In genomic region chr11:87181143-87181542, GRCh38 we compare ENCODE assay signal across 2 cellular contexts.
TF ChIP-seq lines count a peak whose summit lies in the region.

No MANE protein-coding gene starts in this region.

TF ChIP-seq in HepG2, 621 proteins besides CTCF, POLR2A, EP300 and RAD21:
- TF ChIP-seq, protein P1, sequence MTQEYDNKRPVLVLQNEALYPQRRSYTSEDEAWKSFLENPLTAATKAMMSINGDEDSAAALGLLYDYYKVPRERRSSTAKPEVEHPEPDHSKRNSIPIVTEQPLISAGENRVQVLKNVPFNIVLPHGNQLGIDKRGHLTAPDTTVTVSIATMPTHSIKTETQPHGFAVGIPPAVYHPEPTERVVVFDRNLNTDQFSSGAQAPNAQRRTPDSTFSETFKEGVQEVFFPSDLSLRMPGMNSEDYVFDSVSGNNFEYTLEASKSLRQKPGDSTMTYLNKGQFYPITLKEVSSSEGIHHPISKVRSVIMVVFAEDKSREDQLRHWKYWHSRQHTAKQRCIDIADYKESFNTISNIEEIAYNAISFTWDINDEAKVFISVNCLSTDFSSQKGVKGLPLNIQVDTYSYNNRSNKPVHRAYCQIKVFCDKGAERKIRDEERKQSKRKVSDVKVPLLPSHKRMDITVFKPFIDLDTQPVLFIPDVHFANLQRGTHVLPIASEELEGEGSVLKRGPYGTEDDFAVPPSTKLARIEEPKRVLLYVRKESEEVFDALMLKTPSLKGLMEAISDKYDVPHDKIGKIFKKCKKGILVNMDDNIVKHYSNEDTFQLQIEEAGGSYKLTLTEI (CRISPR knock-in tag; conservative IDR thresholded peaks at IDR 0.05), result no peak
- TF ChIP-seq ZNF572 (CRISPR knock-in tag; IDR thresholded peaks at IDR 0.05), result no peak
- no peak for TF ChIP-seq TFDP1 (CRISPR knock-in tag; IDR thresholded peaks at IDR 0.05; ENCODE audit: borderline replicate concordance)
- TF ChIP-seq ZNF607 (CRISPR knock-in tag; IDR thresholded peaks at IDR 0.05; ENCODE audit: borderline replicate concordance), result no peak
- no peak for TF ChIP-seq NR2F6 (IDR thresholded peaks at IDR 0.05)
- no peak for TF ChIP-seq NR2F6 (CRISPR knock-in tag; IDR thresholded peaks at IDR 0.05)
- TF ChIP-seq MTA1 (CRISPR knock-in tag; IDR thresholded peaks at IDR 0.05; ENCODE audit: borderline replicate concordance), result no peak
- TF ChIP-seq ZKSCAN8 (CRISPR knock-in tag; IDR thresholded peaks at IDR 0.05; ENCODE audit: borderline replicate concordance), result no peak
- no peak for TF ChIP-seq SIN3A (IDR thresholded peaks at IDR 0.05; ENCODE audit: borderline replicate concordance, low read depth, low read length)
- no peak for TF ChIP-seq ZNF713 (CRISPR knock-in tag; IDR thresholded peaks at IDR 0.05)
- TF ChIP-seq YEATS2 (CRISPR knock-in tag; IDR thresholded peaks at IDR 0.05; ENCODE audit: borderline replicate concordance), result no peak
- no peak for TF ChIP-seq ZNF562 (CRISPR knock-in tag; IDR thresholded peaks at IDR 0.05; ENCODE audit: borderline replicate concordance)
- TF ChIP-seq SAFB2 (CRISPR knock-in tag; IDR thresholded peaks at IDR 0.05; ENCODE audit: borderline replicate concordance, low read depth), result no peak

TF ChIP-seq in K562, 482 proteins besides CTCF, POLR2A, EP300 and RAD21 (continued from another document):
- TF ChIP-seq GTF2B (IDR thresholded peaks at IDR 0.05; ENCODE audit: extremely low read depth, insufficient read length) (no peak), TEAD1 (CRISPR knock-in tag; IDR thresholded peaks at IDR 0.05) (no peak), HSF4 (CRISPR knock-in tag; IDR thresholded peaks at IDR 0.05; ENCODE audit: borderline replicate concordance) (no peak)
